18 cellular contexts compared by ENCODE assay signal in genomic region chr10:58925381-58925780, GRCh38.
A peak's percentile ranks its signal among the peaks of the same experiment; 100 is the strongest.
DNase-seq lines count a peak whose midpoint lies in the region; ATAC-seq and TF ChIP-seq lines count a peak whose summit lies in the region.
"Had no signal": no experiment of that assay in that cellular context is flagged by ENCODE, and none has a peak within 500 bp of the region (broad histone marks: within the 10 kb centered on the region; RNA-seq: fewer than 3 reads in every experiment).

No MANE protein-coding gene starts in this region.

- no peak overlapping the region for H2AFZ ChIP-seq in mammary epithelial cell (ENCODE audit: low read depth, low read length)

- H3K27ac ChIP-seq in mammary epithelial cell (ENCODE audit: insufficient read depth, low read depth, low read length) (no peak overlapping the region), breast epithelium (no peak overlapping the region), foreskin keratinocyte (no peak overlapping the region)
- H3K27ac ChIP-seq: BLaER1 treated with 17β-estradiol and CSF1 and Interleukin-3, amounts not matched to agents 10 nM and 100 nM; C4-2B had no signal

- H4K20me1 ChIP-seq in mammary epithelial cell (ENCODE audit: insufficient read depth, low read length): no peaks in the 10 kb centered on the region
- H4K20me1 ChIP-seq: BLaER1 treated with 17β-estradiol and CSF1 and Interleukin-3, amounts not matched to agents 10 nM and 100 nM had no signal

- DNase-seq in mammary epithelial cell (peak; percentile 17), breast epithelium (ENCODE audit: low spot score in 2 of 2) (no peak), epithelial cell of esophagus (ENCODE audit: low read depth) (peak; percentile 59), foreskin keratinocyte (peak; percentile 33 to 55), mesenteric fat pad (ENCODE audit: low spot score) (no peak)
- no peak for DNase-seq in activated CD4-positive, alpha-beta T cell treated with anti-CD3 and anti-CD28 coated beads, Interleukin-2, amount 10 ng/mL, durations not matched to agents 24 days and 14 days
- DNase-seq: 8988T; ACHN; AML-193; Caco-2; Calu3; CD4-positive, alpha-beta T cell; CD8-positive, alpha-beta T cell; DMS79 treated with DMSO at 0.1 percent for 48 hours; GF-D8 had no signal

- H3K4me1 ChIP-seq in mammary epithelial cell (ENCODE audit: insufficient read depth, low read length) (peaks cover 19% of the 10 kb centered on the region), breast epithelium (no peaks in the 10 kb centered on the region), foreskin keratinocyte (peaks cover 16% of the 10 kb centered on the region)

- no peaks in the 10 kb centered on the region for H3K27me3 ChIP-seq in mammary epithelial cell (ENCODE audit: insufficient read depth, low read length)
- H3K27me3 ChIP-seq in breast epithelium: no peaks in the 10 kb centered on the region
- H3K27me3 ChIP-seq in foreskin keratinocyte: no peaks in the 10 kb centered on the region
- H3K27me3 ChIP-seq: BLaER1 treated with 17β-estradiol and CSF1 and Interleukin-3, amounts not matched to agents 10 nM and 100 nM had no signal

- dilution Hi-C loops in mammary epithelial cell (cut with HindIII; ENCODE audit: low sequenced_read_pairs): no loop called here

- CTCF ChIA-PET in mammary epithelial cell (lab: Charles Lee; ENCODE audit: low non-redundant PET): no interaction called here

- in situ Hi-C loops in mammary epithelial cell (cut with MboI; ENCODE audit: low sequenced_read_pairs in 2 of 2): no loop called here

- no peak overlapping the region for H3K4me3 Mint-ChIP-seq in activated CD4-positive, alpha-beta T cell treated with anti-CD3 and anti-CD28 coated beads, Interleukin-2, amount 10 ng/mL, durations not matched to agents 24 days and 14 days
- H3K4me3 Mint-ChIP-seq: B cell; CD4-positive, alpha-beta T cell; CD8-positive, alpha-beta T cell had no signal

- H3K9ac ChIP-seq in mammary epithelial cell (ENCODE audit: insufficient read depth, low read length): no peak overlapping the region
- H3K9ac ChIP-seq: BLaER1 treated with 17β-estradiol and CSF1 and Interleukin-3, amounts not matched to agents 10 nM and 100 nM had no signal

- no peaks in the 10 kb centered on the region for H3K79me2 ChIP-seq in mammary epithelial cell (ENCODE audit: insufficient read depth, low read length)

- TF ChIP-seq CTCF in mammary epithelial cell (conservative IDR thresholded peaks at IDR 0.05 in 1 of 2, IDR thresholded peaks at IDR 0.05 in 1 of 2; ENCODE audit: extremely low read depth in 1 of 2, insufficient read depth in 1 of 2, low read depth in 1 of 2, low read length in 2 of 2): no peak
- TF ChIP-seq CTCF in breast epithelium (IDR thresholded peaks at IDR 0.05): no peak
- no peak for TF ChIP-seq CTCF in epithelial cell of esophagus (IDR thresholded peaks at IDR 0.05; ENCODE audit: insufficient read depth, low read depth, low read length, missing control alignments)
- no peak for TF ChIP-seq CTCF in foreskin keratinocyte (conservative IDR thresholded peaks at IDR 0.05)

- TF ChIP-seq POLR2A in breast epithelium (IDR thresholded peaks at IDR 0.05): no peak

- no peak overlapping the region for H3K27ac Mint-ChIP-seq in activated CD4-positive, alpha-beta T cell treated with anti-CD3 and anti-CD28 coated beads, Interleukin-2, amount 10 ng/mL, durations not matched to agents 24 days and 14 days
- H3K27ac Mint-ChIP-seq: B cell; CD4-positive, alpha-beta T cell; CD8-positive, alpha-beta T cell had no signal

- BruUV-seq in mammary epithelial cell (replicated peaks; lab: Mats Ljungman, UMichigan): no TSS peak

- H3K4me1 Mint-ChIP-seq in activated CD4-positive, alpha-beta T cell treated with anti-CD3 and anti-CD28 coated beads, Interleukin-2, amount 10 ng/mL, durations not matched to agents 24 days and 14 days: no peaks in the 10 kb centered on the region
- H3K4me1 Mint-ChIP-seq: B cell had no signal

- WGBS in mammary epithelial cell (ENCODE audit: low coverage, missing lambda C conversion rate): 8% methylated on average over 2 of the region's 2 CpGs

- H3K9me3 ChIP-seq in mammary epithelial cell (replicated peaks; ENCODE audit: insufficient read depth, low read length) (no peaks in the 10 kb centered on the region), breast epithelium (no peaks in the 10 kb centered on the region)
- H3K9me3 ChIP-seq: BLaER1 treated with 17β-estradiol and CSF1 and Interleukin-3, amounts not matched to agents 10 nM and 100 nM had no signal

- no peaks in the 10 kb centered on the region for H3K9me3 Mint-ChIP-seq in activated CD4-positive, alpha-beta T cell treated with anti-CD3 and anti-CD28 coated beads, Interleukin-2, amount 10 ng/mL, durations not matched to agents 24 days and 14 days

- H3K36me3 Mint-ChIP-seq in activated CD4-positive, alpha-beta T cell treated with anti-CD3 and anti-CD28 coated beads, Interleukin-2, amount 10 ng/mL, durations not matched to agents 24 days and 14 days (ENCODE audit: low read depth): no peaks in the 10 kb centered on the region
- H3K36me3 Mint-ChIP-seq: CD8-positive, alpha-beta T cell had no signal

- H3K4me2 ChIP-seq in mammary epithelial cell (ENCODE audit: insufficient read depth, low read depth, low read length): no peak overlapping the region
- H3K4me2 ChIP-seq: BLaER1 treated with 17β-estradiol and CSF1 and Interleukin-3, amounts not matched to agents 10 nM and 100 nM had no signal

- ATAC-seq in foreskin keratinocyte: no peak
- ATAC-seq: CD8-positive, alpha-beta T cell had no signal

- H3K27me3 Mint-ChIP-seq in activated CD4-positive, alpha-beta T cell treated with anti-CD3 and anti-CD28 coated beads, Interleukin-2, amount 10 ng/mL, durations not matched to agents 24 days and 14 days: no peaks in the 10 kb centered on the region
- H3K27me3 Mint-ChIP-seq: B cell; CD4-positive, alpha-beta T cell had no signal

- H3K36me3 ChIP-seq in mammary epithelial cell (ENCODE audit: insufficient read depth, low read length) (no peaks in the 10 kb centered on the region), breast epithelium (no peaks in the 10 kb centered on the region)
- H3K36me3 ChIP-seq: BLaER1 treated with 17β-estradiol and CSF1 and Interleukin-3, amounts not matched to agents 10 nM and 100 nM had no signal

- intact Hi-C loops in mammary epithelial cell (cut with micrococcal nuclease) (no loop called here), breast epithelium (cut with DNase I; ENCODE audit: low total_unique reads) (no loop called here)
- intact Hi-C loops in activated CD4-positive, alpha-beta T cell treated with anti-CD3 and anti-CD28 coated beads, Interleukin-2, amount 10 ng/mL, durations not matched to agents 24 days and 14 days (cut with micrococcal nuclease): no loop called here

- H3K4me3 ChIP-seq in mammary epithelial cell (replicated peaks in 1 of 3; ENCODE audit: insufficient read depth in 1 of 3, low read depth in 2 of 3, low read length in 3 of 3): no peak overlapping the region
- H3K4me3 ChIP-seq in breast epithelium: no peak overlapping the region
- no peak overlapping the region for H3K4me3 ChIP-seq in epithelial cell of esophagus (ENCODE audit: low read length)
- H3K4me3 ChIP-seq: BLaER1 treated with 17β-estradiol and CSF1 and Interleukin-3, amounts not matched to agents 10 nM and 100 nM had no signal

Comparison
In these comparisons a context has a peak if more than half of its experiments do, and no peak if none do; other contexts are left out.
1. DNase-seq: peak in mammary epithelial cell (single experiment), epithelial cell of esophagus (single experiment) and foreskin keratinocyte (2 of 2); none in breast epithelium (0 of 2), activated CD4-positive, alpha-beta T cell treated with anti-CD3 and anti-CD28 coated beads, Interleukin-2, amount 10 ng/mL, durations not matched to agents 24 days and 14 days (single experiment) and mesenteric fat pad (single experiment).